19 cellular contexts compared by ENCODE assay signal in genomic region chr2:201985740-201986735, GRCh38. TPM values are rescaled to one million over a fixed set of nuclear protein-coding genes. Genes with fewer than 3 reads are reported as not detected.
DNase-seq lines count a peak whose midpoint lies in the region; ATAC-seq, FAIRE-seq and TF ChIP-seq lines count a peak whose summit lies in the region.
"Had no signal": no experiment of that assay in that cellular context is flagged by ENCODE, and none has a peak within 500 bp of the region (broad histone marks: within the 10 kb centered on the region; RNA-seq: fewer than 3 reads in every experiment).

No MANE protein-coding gene starts in this region.

- no peaks in the 10 kb centered on the region for H3K27me3 ChIP-seq in HepG2 (ENCODE audit: control insufficient read depth in 1 of 2, insufficient read depth in 2 of 2, low read length in 2 of 2)
- no peaks in the 10 kb centered on the region for H3K27me3 ChIP-seq in stomach
- H3K27me3 ChIP-seq: BLaER1, MG63 had no signal

- H3K4me3 ChIP-seq in HepG2 (replicated peaks in 1 of 3; ENCODE audit: insufficient read depth in 1 of 3, low read depth in 2 of 3, low read length in 3 of 3), result peak overlapping the region in 1 of 3 experiments; percentile 3; a peak in 1 of 6 replicates
- no peak overlapping the region for H3K4me3 ChIP-seq in stomach
- H3K4me3 ChIP-seq: BLaER1, HAP-1, lower lobe of right lung, MG63 had no signal

- H3K4me2 ChIP-seq in HepG2 (ENCODE audit: low read depth, low read length), result peak overlapping the region; percentile 49
- H3K4me2 ChIP-seq: BLaER1 had no signal

- no peaks in the 10 kb centered on the region for H3K36me3 ChIP-seq in HepG2 (replicated peaks in 1 of 2; ENCODE audit: control insufficient read depth in 1 of 2, insufficient read depth in 2 of 2, low read length in 2 of 2)
- H3K36me3 ChIP-seq in stomach, result no peaks in the 10 kb centered on the region
- H3K36me3 ChIP-seq: BLaER1, HAP-1, lower lobe of right lung, MG63 had no signal

- H3K79me2 ChIP-seq in HepG2 (ENCODE audit: insufficient read depth, low read length), result no peaks in the 10 kb centered on the region

- no peaks in the 10 kb centered on the region for H3K36me3 Mint-ChIP-seq in brain
- H3K36me3 Mint-ChIP-seq: T-cell had no signal

- intact Hi-C loops in HepG2 (cut with micrococcal nuclease; ENCODE audit: unreplicated experiment) (no loop called here), stomach (cut with DNase I; ENCODE audit: low total_unique reads) (no loop called here)

- peak overlapping the region; percentile 38 for H2AFZ ChIP-seq in HepG2 (ENCODE audit: low read length)

- no peak for TF ChIP-seq EP300 in HepG2 (IDR thresholded peaks at IDR 0.05; ENCODE audit: low read depth in 2 of 2, low read length in 2 of 2)
- TF ChIP-seq EP300 in HepG2 (CRISPR knock-in tag; IDR thresholded peaks at IDR 0.05; ENCODE audit: borderline replicate concordance), result no peak
- no peak for TF ChIP-seq EP300 in stomach (IDR thresholded peaks at IDR 0.05)

- TF ChIP-seq CTCF in brain (conservative IDR thresholded peaks at IDR 0.05) (no peak), HepG2 (CRISPR knock-in tag; IDR thresholded peaks at IDR 0.05) (no peak), stomach (IDR thresholded peaks at IDR 0.05) (no peak)

- TF ChIP-seq RAD21 in HepG2 (CRISPR knock-in tag; IDR thresholded peaks at IDR 0.05), result no peak

- H3K9ac ChIP-seq in HepG2 (ENCODE audit: insufficient read depth, low read depth, low read length), result 0 out of 2 replicates have a peak overlapping the region, but pooled peaks have one; percentile 2
- H3K9ac ChIP-seq: BLaER1 had no signal

- FAIRE-seq in HepG2 (lab: Jason Lieb, UNC) (peak; percentile 37), GM12891 (lab: Jason Lieb, UNC) (no peak), GM19239 (lab: Jason Lieb, UNC) (no peak)

- H3K9me3 ChIP-seq in HepG2 (ENCODE audit: low read length) (no peaks in the 10 kb centered on the region), stomach (no peaks in the 10 kb centered on the region)
- H3K9me3 ChIP-seq: BLaER1, HAP-1, lower lobe of right lung, MG63 had no signal

- H3K27ac ChIP-seq in HepG2 (ENCODE audit: extremely low read length, insufficient read depth, low read length) (no peak overlapping the region), stomach (no peak overlapping the region)
- H3K27ac ChIP-seq: BLaER1, lower lobe of right lung had no signal

- no peak overlapping the region for H3K4me3 Mint-ChIP-seq in brain
- H3K4me3 Mint-ChIP-seq: T-cell had no signal

- peak; percentile 73 for ATAC-seq in HepG2

- POLR2A ChIA-PET in HepG2 (lab: Yijun Ruan, JAX), result no interaction called here

- in situ Hi-C loops in HepG2 (cut with HindIII; ENCODE audit: extremely low pct_ligation_motif_present, low pct_unique_long_range_greater_than_20kb), result no loop called here

- DNase-seq in NCI-H2171 treated with DMSO at 0.1 percent for 48 hours (lab: John Stamatoyannopoulos, UW), result peak; percentile 23
- DNase-seq in NCI-H2171 (lab: John Stamatoyannopoulos, UW), result no peak
- DNase-seq in HepG2 (ENCODE audit: low spot score), result peak; percentile 27
- peak; percentile 27 for DNase-seq in stomach
- DNase-seq in GM12891 (ENCODE audit: insufficient read length, low spot score), result no peak
- no peak for DNase-seq in GM19239 (ENCODE audit: insufficient read length, low spot score)
- DNase-seq in activated gamma-delta T cell treated with Interleukin-2 at 50 U/mL for 16 hours, result no peak
- DNase-seq: activated CD4-positive, alpha-beta T cell treated with anti-CD3 and anti-CD28 coated beads, Interleukin-2, amount 50 U/mL, for 48 hours; activated naive CD4-positive, alpha-beta T cell treated with Interleukin-2 at 50 U/mL for 16 hours; Calu3; effector memory CD4-positive, alpha-beta T cell; lower lobe of right lung; NCI-H226; stimulated activated CD4-positive, alpha-beta T cell treated with anti-CD3 and anti-CD28 coated beads, Interleukin-4, amount 100 ng/mL, for 1 hour had no signal

- BruUV-seq in HepG2 (replicated peaks; lab: Mats Ljungman, UMichigan), result no TSS peak

- H3K4me1 ChIP-seq in HepG2 (ENCODE audit: insufficient read depth, low read length), result peaks cover 34% of the 10 kb centered on the region
- peaks cover 9 to 14% (median 11%) of the 10 kb centered on the region in 4 donors for H3K4me1 ChIP-seq in stomach
- H3K4me1 ChIP-seq: HAP-1, lower lobe of right lung had no signal

- no peaks in the 10 kb centered on the region for H4K20me1 ChIP-seq in HepG2 (ENCODE audit: insufficient read depth, low read length)
- H4K20me1 ChIP-seq: BLaER1 had no signal

- H3K9me3 Mint-ChIP-seq in brain, result peaks cover 0 to 3% (median 0%) of the 10 kb centered on the region in 5 experiments
- H3K9me3 Mint-ChIP-seq: T-cell had no signal

- WGBS in HepG2 (ENCODE audit: low lambda C conversion rate), result 28% methylated on average over 13 of the region's 13 CpGs
- WGBS in stomach, 5 donors, result 48 to 72% (median 63%) methylated on average over 13 of the region's 13 CpGs

- peak overlapping the region; percentile 45 to 93 (median 83) for H3K27ac Mint-ChIP-seq in brain

- H3K27me3 Mint-ChIP-seq in brain, result peaks cover 3% of the 10 kb centered on the region
- H3K27me3 Mint-ChIP-seq: T-cell had no signal

- no peak for TF ChIP-seq POLR2A in HepG2 (IDR thresholded peaks at IDR 0.05; ENCODE audit: insufficient read depth in 1 of 2, low read depth in 2 of 2, low read length in 2 of 2)
- TF ChIP-seq POLR2A in stomach (IDR thresholded peaks at IDR 0.05), result no peak
- no peak for TF ChIP-seq POLR2A in GM12891 (IDR thresholded peaks at IDR 0.05; ENCODE audit: low read depth, low read length)

- CTCF ChIA-PET in HepG2 (lab: Yijun Ruan, JAX; ENCODE audit: low intra/inter-chr PET ratio, low total read pairs), result no interaction called here

- peaks cover 50% of the 10 kb centered on the region for H3K4me1 Mint-ChIP-seq in brain
- H3K4me1 Mint-ChIP-seq: T-cell had no signal

TF ChIP-seq in HepG2, 621 proteins besides CTCF, POLR2A, EP300 and RAD21 (continues in another document):
- TF ChIP-seq MNT (IDR thresholded peaks at IDR 0.05), result peak; percentile 76
- no peak for TF ChIP-seq ZNF761 (CRISPR knock-in tag; conservative IDR thresholded peaks at IDR 0.05)
- TF ChIP-seq ZSCAN29 (CRISPR knock-in tag; conservative IDR thresholded peaks at IDR 0.05), result 0 out of 2 replicates have a peak, but pooled peaks have one; percentile 35

TF ChIP-seq in GM12891, 5 proteins besides CTCF, POLR2A, EP300 and RAD21:
- TF ChIP-seq POU2F2 (IDR thresholded peaks at IDR 0.05; ENCODE audit: low read depth, low read length) (no peak), POLR2AphosphoS5 (IDR thresholded peaks at IDR 0.05; ENCODE audit: low read depth, low read length) (no peak), SPI1 (IDR thresholded peaks at IDR 0.05; ENCODE audit: low read depth, low read length) (no peak), PAX5 (IDR thresholded peaks at IDR 0.05; ENCODE audit: insufficient read depth, low read length, severe bottlenecking) (no peak), TAF1 (IDR thresholded peaks at IDR 0.05; ENCODE audit: low read depth, low read length) (no peak)

RNA-seq across cellular contexts. Expression of gene FZD7, which starts 47.6 kb away (rescaled TPM):
- polyA plus RNA-seq in brain (ENCODE audit: insufficient read depth, low read depth, low replicate concordance) (5.3 TPM), HepG2 (2011; rRNA removed) (0.38 and 0.48 TPM in 2 replicates), stomach (1 to 10 TPM; 1.7 to 4.6 (median 3.5) TPM)
- total RNA-seq in HepG2 (2016; rRNA removed; fragmentation: Illumina TruSeq; extraction: Trizol) (0.13 TPM in 1 of 2 replicates, not detected in the other), stomach (10 to 100 TPM in 1 of 5 donors, 1 to 10 TPM in 4; 4.1 to 20.9 (median 7.8) TPM)
- total RNA-seq in HepG2 (2016; cell fraction: cytosol; rRNA removed; fragmentation: Illumina TruSeq; extraction: Trizol; ENCODE audit: low read depth), result not detected in 2 replicates
- total RNA-seq in HepG2 (2016; cell fraction: insoluble cytoplasmic fraction; rRNA removed; fragmentation: Illumina TruSeq; extraction: Trizol), result 0.06 and 0.24 TPM in 2 replicates
- 0.03 TPM in 1 of 2 replicates, not detected in the other for total RNA-seq in HepG2 (2016; cell fraction: membrane; rRNA removed; fragmentation: Illumina TruSeq; extraction: Trizol)
- total RNA-seq in HepG2 (2016; cell fraction: nucleus; rRNA removed; fragmentation: Illumina TruSeq; extraction: Trizol), result 0.19 and 0.31 TPM in 2 replicates
- polyA plus RNA-seq in HepG2 (2011; cell fraction: cytosol; rRNA removed), result 0.50 and 0.70 TPM in 2 replicates
- polyA plus RNA-seq in HepG2 (2011; cell fraction: nucleus; rRNA removed), result 0.87 and 1.0 TPM in 2 replicates
- polyA plus RNA-seq in HepG2 (2012), result 0.68 and 1.2 TPM in 2 replicates
- not detected in 2 replicates for polyA plus RNA-seq in HepG2 (2016; cell fraction: cytosol; fragmentation: Illumina TruSeq; extraction: Trizol; ENCODE audit: low read depth)
- polyA plus RNA-seq in HepG2 (2016; cell fraction: insoluble cytoplasmic fraction; fragmentation: Illumina TruSeq; extraction: Trizol; ENCODE audit: low read depth), result 0.05 and 0.09 TPM in 2 replicates
- polyA plus RNA-seq in HepG2 (2016; cell fraction: membrane; fragmentation: Illumina TruSeq; extraction: Trizol; ENCODE audit: low read depth), result 0.03 TPM in 1 of 2 replicates, not detected in the other
- polyA plus RNA-seq in HepG2 (2016; cell fraction: nucleus; fragmentation: Illumina TruSeq; extraction: Trizol; ENCODE audit: insufficient read depth, low read depth), result 0.27 and 0.42 TPM in 2 replicates
- 3.7 and 9.1 TPM in 2 replicates for polyA minus RNA-seq in HepG2 (2011; rRNA and poly(A)+ RNA removed; ENCODE audit: low replicate concordance)
- polyA minus RNA-seq in HepG2 (2011; cell fraction: cytosol; rRNA and poly(A)+ RNA removed), result 1.2 and 1.5 TPM in 2 replicates
- polyA minus RNA-seq in HepG2 (2011; cell fraction: nucleus; rRNA and poly(A)+ RNA removed), result 0.75 and 0.77 TPM in 2 replicates
- 0.18 TPM for polyA plus RNA-seq in GM12891 (2012; ENCODE audit: low read depth, missing spikeins)

Comparison
In these comparisons a context has a peak if more than half of its experiments do, and no peak if none do; other contexts are left out.
1. DNase-seq: peak in NCI-H2171 treated with DMSO at 0.1 percent for 48 hours (single experiment), HepG2 (single experiment) and stomach (single experiment); none in NCI-H2171 (single experiment), GM12891 (single experiment), GM19239 (single experiment) and activated gamma-delta T cell treated with Interleukin-2 at 50 U/mL for 16 hours (single experiment).